Comparison of ENCODE assay signal across 1 cellular context in the genomic region with DNA sequence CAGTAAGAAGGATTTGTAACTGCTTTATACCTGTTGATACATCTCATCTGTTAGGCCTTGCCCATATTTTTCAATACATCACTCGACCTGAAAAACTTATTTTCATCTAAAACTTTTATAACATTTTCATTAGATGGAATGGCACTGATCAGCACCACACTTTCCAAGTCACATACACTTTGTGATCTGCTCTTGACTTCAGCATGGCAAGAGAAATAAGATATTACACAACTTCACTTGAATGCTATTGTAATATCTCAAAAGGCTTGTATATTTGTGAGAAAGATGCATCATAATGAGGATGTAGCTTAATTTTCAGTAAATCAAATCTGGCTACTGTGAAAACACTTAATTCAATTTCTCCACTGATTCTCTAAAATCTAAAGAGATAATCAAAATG.
TF ChIP-seq lines count a peak whose summit lies in the region.

No MANE protein-coding gene starts in this region.

TF ChIP-seq in HepG2, 621 proteins besides CTCF, POLR2A, EP300 and RAD21 (continued from another document):
- TF ChIP-seq, protein P1, sequence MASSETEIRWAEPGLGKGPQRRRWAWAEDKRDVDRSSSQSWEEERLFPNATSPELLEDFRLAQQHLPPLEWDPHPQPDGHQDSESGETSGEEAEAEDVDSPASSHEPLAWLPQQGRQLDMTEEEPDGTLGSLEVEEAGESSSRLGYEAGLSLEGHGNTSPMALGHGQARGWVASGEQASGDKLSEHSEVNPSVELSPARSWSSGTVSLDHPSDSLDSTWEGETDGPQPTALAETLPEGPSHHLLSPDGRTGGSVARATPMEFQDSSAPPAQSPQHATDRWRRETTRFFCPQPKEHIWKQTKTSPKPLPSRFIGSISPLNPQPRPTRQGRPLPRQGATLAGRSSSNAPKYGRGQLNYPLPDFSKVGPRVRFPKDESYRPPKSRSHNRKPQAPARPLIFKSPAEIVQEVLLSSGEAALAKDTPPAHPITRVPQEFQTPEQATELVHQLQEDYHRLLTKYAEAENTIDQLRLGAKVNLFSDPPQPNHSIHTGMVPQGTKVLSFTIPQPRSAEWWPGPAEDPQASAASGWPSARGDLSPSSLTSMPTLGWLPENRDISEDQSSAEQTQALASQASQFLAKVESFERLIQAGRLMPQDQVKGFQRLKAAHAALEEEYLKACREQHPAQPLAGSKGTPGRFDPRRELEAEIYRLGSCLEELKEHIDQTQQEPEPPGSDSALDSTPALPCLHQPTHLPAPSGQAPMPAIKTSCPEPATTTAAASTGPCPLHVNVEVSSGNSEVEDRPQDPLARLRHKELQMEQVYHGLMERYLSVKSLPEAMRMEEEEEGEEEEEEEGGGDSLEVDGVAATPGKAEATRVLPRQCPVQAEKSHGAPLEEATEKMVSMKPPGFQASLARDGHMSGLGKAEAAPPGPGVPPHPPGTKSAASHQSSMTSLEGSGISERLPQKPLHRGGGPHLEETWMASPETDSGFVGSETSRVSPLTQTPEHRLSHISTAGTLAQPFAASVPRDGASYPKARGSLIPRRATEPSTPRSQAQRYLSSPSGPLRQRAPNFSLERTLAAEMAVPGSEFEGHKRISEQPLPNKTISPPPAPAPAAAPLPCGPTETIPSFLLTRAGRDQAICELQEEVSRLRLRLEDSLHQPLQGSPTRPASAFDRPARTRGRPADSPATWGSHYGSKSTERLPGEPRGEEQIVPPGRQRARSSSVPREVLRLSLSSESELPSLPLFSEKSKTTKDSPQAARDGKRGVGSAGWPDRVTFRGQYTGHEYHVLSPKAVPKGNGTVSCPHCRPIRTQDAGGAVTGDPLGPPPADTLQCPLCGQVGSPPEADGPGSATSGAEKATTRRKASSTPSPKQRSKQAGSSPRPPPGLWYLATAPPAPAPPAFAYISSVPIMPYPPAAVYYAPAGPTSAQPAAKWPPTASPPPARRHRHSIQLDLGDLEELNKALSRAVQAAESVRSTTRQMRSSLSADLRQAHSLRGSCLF (CRISPR knock-in tag; IDR thresholded peaks at IDR 0.05; ENCODE audit: borderline replicate concordance): no peak
- TF ChIP-seq ZNF562 (CRISPR knock-in tag; IDR thresholded peaks at IDR 0.05; ENCODE audit: borderline replicate concordance) (no peak), ZNF382 (CRISPR knock-in tag; IDR thresholded peaks at IDR 0.05; ENCODE audit: borderline replicate concordance) (no peak), HOXD1 (CRISPR knock-in tag; IDR thresholded peaks at IDR 0.05) (no peak)
